ENCODE assay signal across 9 cellular contexts in the genomic region with DNA sequence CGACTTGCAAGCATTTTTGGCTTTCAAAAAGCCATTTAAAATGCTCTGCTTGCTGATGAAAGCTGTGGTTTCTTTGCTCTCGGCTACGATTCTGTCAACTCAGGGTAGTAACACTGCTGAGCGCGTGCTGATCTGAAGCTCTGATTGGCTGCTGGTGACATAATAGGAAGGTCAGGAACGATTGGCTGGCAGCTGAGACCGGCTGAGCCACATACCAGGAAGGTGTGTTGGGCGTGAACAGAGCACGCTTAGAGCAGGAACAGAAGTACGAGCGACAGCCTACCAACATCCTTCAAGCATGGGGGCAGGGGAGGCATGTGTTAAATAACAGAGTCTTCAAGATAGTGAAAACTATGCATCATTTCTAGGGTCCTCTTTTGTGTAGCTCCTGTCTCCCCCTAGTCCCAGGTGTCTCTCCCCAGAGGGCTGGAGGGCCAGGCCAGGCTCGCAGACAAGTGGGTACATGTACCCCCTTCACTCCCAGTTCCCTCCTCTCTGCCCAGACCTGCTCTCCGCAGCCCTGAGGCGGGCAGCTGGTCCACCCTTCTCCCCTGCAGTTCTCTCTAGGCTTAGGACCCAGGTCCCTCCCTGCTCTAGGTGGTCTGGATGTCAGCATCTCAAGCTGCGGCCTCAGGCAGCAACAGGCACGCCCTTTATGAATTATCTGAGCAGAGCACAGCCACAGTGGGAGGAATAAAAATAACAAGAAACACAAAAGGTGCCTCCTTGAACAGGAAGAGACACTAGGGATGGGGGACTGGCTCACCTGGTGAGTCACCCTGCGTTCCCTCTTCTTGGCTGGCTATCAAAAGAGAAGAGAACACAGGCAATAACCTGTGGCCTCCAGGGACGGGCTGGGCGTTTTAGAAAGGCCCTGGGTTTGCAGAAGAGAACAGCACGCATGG.
DNase-seq lines count a peak whose midpoint lies in the region; ATAC-seq and TF ChIP-seq lines count a peak whose summit lies in the region.
"Had no signal": no experiment of that assay in that cellular context is flagged by ENCODE, and none has a peak within 500 bp of the region (broad histone marks: within the 10 kb centered on the region; RNA-seq: fewer than 3 reads in every experiment).

No MANE protein-coding gene starts in this region.

- intact Hi-C loops in head of caudate nucleus (cut with DNase I) (no loop called here), posterior vena cava (cut with DNase I) (no loop called here), upper lobe of right lung (cut with DNase I) (no loop called here)

- H3K79me2 ChIP-seq in KMS-11 (ENCODE audit: insufficient read depth, low read depth): no peaks in the 10 kb centered on the region

- peak overlapping the region; percentile 66 for H3K4me3 Mint-ChIP-seq in activated naive CD8-positive, alpha-beta T cell

- H4K20me1 ChIP-seq in KMS-11 (ENCODE audit: insufficient read depth): no peaks in the 10 kb centered on the region

- no peak overlapping the region for H3K9ac ChIP-seq in KMS-11

- peak overlapping the region; percentile 51 for H3K27ac Mint-ChIP-seq in activated naive CD8-positive, alpha-beta T cell

- H3K4me1 ChIP-seq in KMS-11 (ENCODE audit: low read depth, poor library complexity, severe bottlenecking) (no peaks in the 10 kb centered on the region), SJSA1 (replicated peaks) (peaks cover 22% of the 10 kb centered on the region), upper lobe of right lung (peaks cover 7% of the 10 kb centered on the region)

- ATAC-seq in GM21737 (IDR thresholded peaks at IDR 0.05; ENCODE audit: unreplicated experiment) (peak; percentile 99), upper lobe of right lung (peak; percentile 98)

- H3K27me3 ChIP-seq in KMS-11 (ENCODE audit: insufficient read depth, low read depth) (no peaks in the 10 kb centered on the region), SJSA1 (replicated peaks) (no peaks in the 10 kb centered on the region), upper lobe of right lung (no peaks in the 10 kb centered on the region)
- H3K27me3 ChIP-seq: tibial artery had no signal

- H3K27ac ChIP-seq in KMS-11: no peak overlapping the region
- H3K27ac ChIP-seq in SJSA1: no peak overlapping the region
- no peak overlapping the region for H3K27ac ChIP-seq in upper lobe of right lung
- H3K27ac ChIP-seq: tibial artery had no signal

- no peak overlapping the region for H3K4me3 ChIP-seq in KMS-11 (IDR thresholded peaks at IDR 0.05; ENCODE audit: insufficient read depth, low read depth, low read length)
- no peak overlapping the region for H3K4me3 ChIP-seq in SJSA1
- peak overlapping the region; percentile 12 for H3K4me3 ChIP-seq in upper lobe of right lung

- H3K36me3 ChIP-seq in KMS-11 (ENCODE audit: insufficient read depth): no peaks in the 10 kb centered on the region
- H3K36me3 ChIP-seq in SJSA1: no peaks in the 10 kb centered on the region
- no peaks in the 10 kb centered on the region for H3K36me3 ChIP-seq in upper lobe of right lung
- H3K36me3 ChIP-seq: tibial artery had no signal

- H3K9me3 ChIP-seq in SJSA1 (replicated peaks): no peaks in the 10 kb centered on the region
- no peaks in the 10 kb centered on the region for H3K9me3 ChIP-seq in upper lobe of right lung
- H3K9me3 ChIP-seq: tibial artery had no signal

- H3K4me1 Mint-ChIP-seq in activated naive CD8-positive, alpha-beta T cell (ENCODE audit: low read depth): peaks cover 21% of the 10 kb centered on the region

- peak; percentile 75 for DNase-seq in DMS79 (lab: John Stamatoyannopoulos, UW)
- DNase-seq in SJSA1 (ENCODE audit: low read depth in 1 of 2, low spot score in 2 of 2): peak; percentile 39 to 68
- peak; percentile 26 to 92 (median 74) for DNase-seq in head of caudate nucleus
- DNase-seq in posterior vena cava (ENCODE audit: low spot score): peak; percentile 83
- peak; percentile 88 for DNase-seq in upper lobe of right lung

- no peaks in the 10 kb centered on the region for H3K36me3 Mint-ChIP-seq in activated naive CD8-positive, alpha-beta T cell

- peak overlapping the region; percentile 57 for H2AFZ ChIP-seq in KMS-11 (ENCODE audit: low read depth)

- H3K4me2 ChIP-seq in KMS-11: no peak overlapping the region; the same call in 1 of the 2 replicates

- H3K9me3 Mint-ChIP-seq in activated naive CD8-positive, alpha-beta T cell (ENCODE audit: low read depth): no peaks in the 10 kb centered on the region

- TF ChIP-seq CTCF in KMS-11 (conservative IDR thresholded peaks at IDR 0.05; ENCODE audit: low read depth, low read length): no peak
- TF ChIP-seq CTCF in upper lobe of right lung (IDR thresholded peaks at IDR 0.05): no peak

- H3K27me3 Mint-ChIP-seq in activated naive CD8-positive, alpha-beta T cell: no peaks in the 10 kb centered on the region
